Comparison of ENCODE assay signal across 8 cellular contexts in genomic region chr1:217089239-217090014, GRCh38.
DNase-seq lines count a peak whose midpoint lies in the region; ATAC-seq and TF ChIP-seq lines count a peak whose summit lies in the region.

No MANE protein-coding gene starts in this region.

- H3K79me2 ChIP-seq in SK-N-SH (ENCODE audit: insufficient read depth): no peaks in the 10 kb centered on the region

- no peak overlapping the region for H2BK15ac ChIP-seq in IMR-90 (ENCODE audit: low read depth, low read length)

- no peak for TF ChIP-seq POLR2A in IMR-90 (IDR thresholded peaks at IDR 0.05; ENCODE audit: low read depth, low read length)

- H2AK9ac ChIP-seq in IMR-90 (replicated peaks; ENCODE audit: low read depth, low read length, poor library complexity): no peak overlapping the region

- H2BK5ac ChIP-seq in IMR-90 (ENCODE audit: low read depth, low read length, poor library complexity, severe bottlenecking): peak overlapping the region; percentile 55

- dilution Hi-C loops in IMR-90 (cut with HindIII; ENCODE audit: low sequenced_read_pairs, unreplicated experiment): no loop called here

- no peak overlapping the region for H3K4me3 Mint-ChIP-seq in activated naive CD4-positive, alpha-beta T cell treated with anti-CD3 and anti-CD28 coated beads, Interleukin-2, amount 10 ng/mL, durations not matched to agents 7 days and 5 days

- peak overlapping the region; percentile 37; the same call in 1 of the 2 replicates for H3K4ac ChIP-seq in IMR-90 (ENCODE audit: low read depth, low read length)

- no peaks in the 10 kb centered on the region for H3K9me1 ChIP-seq in IMR-90 (ENCODE audit: insufficient read depth, low read length)

- H3K27me3 ChIP-seq in IMR-90 (ENCODE audit: control insufficient read depth, insufficient read depth, low read length): no peaks in the 10 kb centered on the region
- H3K27me3 ChIP-seq in SK-N-SH (ENCODE audit: insufficient read depth): no peaks in the 10 kb centered on the region
- H3K27me3 ChIP-seq in cardiac muscle cell: no peaks in the 10 kb centered on the region

- WGBS in IMR-90 (ENCODE audit: extremely low coverage in 2 of 2, insufficient read length in 1 of 2), 2 experiments: 1% methylated on average over 12 of the region's 40 CpGs; no CpG with 5 or more reads in 1 of the 2 experiments
- 4% methylated on average over 14 of the region's 40 CpGs for WGBS in SK-N-SH (ENCODE audit: low lambda C conversion rate)

- DNase-seq in IMR-90 (peak; percentile 61), SK-N-SH (peak; percentile 82), cardiac muscle cell (ENCODE audit: low read depth in 1 of 2, low spot score in 1 of 2) (peak; percentile 78 to 84), pons (ENCODE audit: low spot score) (peak; percentile 72)
- no peak for DNase-seq in stimulated activated CD8-positive, alpha-beta memory T cell treated with anti-CD3 and anti-CD28 coated beads, Interleukin-4, amount 100 ng/mL, for 48 hours
- no peak for DNase-seq in activated naive CD4-positive, alpha-beta T cell treated with anti-CD3 and anti-CD28 coated beads, Interleukin-2, amount 10 ng/mL, durations not matched to agents 7 days and 5 days

- CTCF ChIA-PET in IMR-90 (lab: Yijun Ruan, JAX): no interaction called here
- CTCF ChIA-PET in SK-N-SH (lab: Yijun Ruan, JAX): no interaction called here
- CTCF ChIA-PET in activated naive CD4-positive, alpha-beta T cell treated with anti-CD3 and anti-CD28 coated beads, Interleukin-2, amount 10 ng/mL, durations not matched to agents 7 days and 5 days (lab: Charles Lee): no interaction called here

- no peaks in the 10 kb centered on the region for H3K9me3 Mint-ChIP-seq in activated naive CD4-positive, alpha-beta T cell treated with anti-CD3 and anti-CD28 coated beads, Interleukin-2, amount 10 ng/mL, durations not matched to agents 7 days and 5 days

- H3K14ac ChIP-seq in IMR-90 (replicated peaks; ENCODE audit: low read depth, low read length): 0 out of 2 replicates have a peak overlapping the region, but pooled peaks have one; percentile 36

- H3K18ac ChIP-seq in IMR-90 (ENCODE audit: low read depth, low read length): no peak overlapping the region; the same call in 1 of the 2 replicates

- H3K36me3 ChIP-seq in IMR-90 (ENCODE audit: control insufficient read depth, insufficient read depth, low read length) (no peaks in the 10 kb centered on the region), SK-N-SH (replicated peaks in 1 of 2; ENCODE audit: control insufficient read depth in 1 of 2, insufficient read depth in 2 of 2, low read length in 1 of 2) (no peaks in the 10 kb centered on the region), cardiac muscle cell (no peaks in the 10 kb centered on the region)

- H3K9ac ChIP-seq in IMR-90 (ENCODE audit: low read depth, low read length) (no peak overlapping the region), SK-N-SH (peak overlapping the region; percentile 76; the same call in 1 of the 2 replicates)

- H3K4me1 ChIP-seq in IMR-90 (ENCODE audit: control insufficient read depth, insufficient read depth, low read length): peaks cover 4% of the 10 kb centered on the region; the same call in 1 of the 2 replicates
- peaks cover 0 to 13% of the 10 kb centered on the region in 2 experiments; a peak in 2 of 4 replicates for H3K4me1 ChIP-seq in SK-N-SH (ENCODE audit: control insufficient read depth in 1 of 2, insufficient read depth in 2 of 2, low read depth in 1 of 2, low read length in 1 of 2)
- H3K4me1 ChIP-seq in cardiac muscle cell (ENCODE audit: low read depth): peaks cover 32% of the 10 kb centered on the region

- H3K4me2 ChIP-seq in IMR-90 (ENCODE audit: low read depth, low read length): peak overlapping the region; percentile 81
- H3K4me2 ChIP-seq in SK-N-SH: peak overlapping the region; percentile 80

- peaks cover 26% of the 10 kb centered on the region for H3K27me3 Mint-ChIP-seq in activated naive CD4-positive, alpha-beta T cell treated with anti-CD3 and anti-CD28 coated beads, Interleukin-2, amount 10 ng/mL, durations not matched to agents 7 days and 5 days

- peak overlapping the region; percentile 55 to 58; a peak in 2 of 4 replicates for H4K8ac ChIP-seq in IMR-90 (ENCODE audit: low read depth in 2 of 2, low read length in 2 of 2)

- H3K27ac Mint-ChIP-seq in activated naive CD4-positive, alpha-beta T cell treated with anti-CD3 and anti-CD28 coated beads, Interleukin-2, amount 10 ng/mL, durations not matched to agents 7 days and 5 days: no peak overlapping the region

- peak; percentile 84 for ATAC-seq in IMR-90 (ENCODE audit: low read depth)
- ATAC-seq in HG03196 (IDR thresholded peaks at IDR 0.05; ENCODE audit: unreplicated experiment): no peak
- ATAC-seq in GM21515 (IDR thresholded peaks at IDR 0.05; ENCODE audit: unreplicated experiment): no peak

- no peak overlapping the region for H4K5ac ChIP-seq in IMR-90 (ENCODE audit: low read depth, low read length)

- no peak overlapping the region for H2AK5ac ChIP-seq in IMR-90 (ENCODE audit: low read depth, low read length)

- peaks cover 2% of the 10 kb centered on the region for H3K4me1 Mint-ChIP-seq in activated naive CD4-positive, alpha-beta T cell treated with anti-CD3 and anti-CD28 coated beads, Interleukin-2, amount 10 ng/mL, durations not matched to agents 7 days and 5 days

- POLR2A ChIA-PET in IMR-90 (lab: Charles Lee; ENCODE audit: unreplicated experiment): no interaction called here
- POLR2A ChIA-PET in SK-N-SH (lab: Yijun Ruan, JAX): no interaction called here

- intact Hi-C loops in IMR-90 (cut with micrococcal nuclease): loop anchor here (5.0 kb wide), 1 partner anchor 337 kb away; no protein-coding TSS in a partner anchor

- TF ChIP-seq RAD21 in IMR-90 (IDR thresholded peaks at IDR 0.05; ENCODE audit: low read length) (no peak), SK-N-SH (IDR thresholded peaks at IDR 0.05; ENCODE audit: low read length) (no peak; the same call in 1 of the 2 replicates)

- H3K4me3 ChIP-seq in IMR-90 (ENCODE audit: insufficient read depth, low read depth, low read length) (peak overlapping the region; percentile 30), SK-N-SH (ENCODE audit: low read depth in 2 of 2, low read length in 1 of 2) (peak overlapping the region; percentile 64 to 69), cardiac muscle cell (peak overlapping the region; percentile 50)

- TF ChIP-seq EP300 in SK-N-SH (IDR thresholded peaks at IDR 0.05; ENCODE audit: borderline replicate concordance in 1 of 2, low read depth in 1 of 2, low read length in 1 of 2): no peak; a peak in 1 of 4 replicates

- H2AFZ ChIP-seq in IMR-90 (replicated peaks; ENCODE audit: low read length, poor library complexity): peak overlapping the region; percentile 86
- H2AFZ ChIP-seq in SK-N-SH (ENCODE audit: low read depth): peak overlapping the region; percentile 90

- 0 out of 2 replicates have a peak overlapping the region, but pooled peaks have one; percentile 67 for H3K23ac ChIP-seq in IMR-90 (ENCODE audit: low read depth, low read length)

- no peaks in the 10 kb centered on the region for H3K9me3 ChIP-seq in IMR-90 (ENCODE audit: control insufficient read depth, insufficient read depth, low read length)
- H3K9me3 ChIP-seq in SK-N-SH: no peaks in the 10 kb centered on the region
- no peaks in the 10 kb centered on the region for H3K9me3 ChIP-seq in cardiac muscle cell (ENCODE audit: low read depth)

- H3K9me2 ChIP-seq in SK-N-SH: no peaks in the 10 kb centered on the region

- H3K79me1 ChIP-seq in IMR-90 (ENCODE audit: low read depth in 1 of 2, low read length in 2 of 2): no peaks in the 10 kb centered on the region

- peak overlapping the region; percentile 32 for H2BK20ac ChIP-seq in IMR-90 (ENCODE audit: low read depth, low read length)

- H4K91ac ChIP-seq in IMR-90 (ENCODE audit: insufficient read depth, low read depth, low read length): peak overlapping the region; percentile 11; the same call in 1 of the 2 replicates

- H3K56ac ChIP-seq in IMR-90 (ENCODE audit: extremely low read depth, insufficient read depth, low read length): no peak overlapping the region; the same call in 1 of the 2 replicates

- no TSS peak for BruUV-seq in IMR-90 (replicated peaks; lab: Mats Ljungman, UMichigan)

- peak overlapping the region; percentile 68 for H2BK120ac ChIP-seq in IMR-90 (ENCODE audit: low read depth, low read length)

- H3F3A ChIP-seq in SK-N-SH (replicated peaks; ENCODE audit: insufficient read depth): peaks cover 6% of the 10 kb centered on the region

- TF ChIP-seq CTCF in IMR-90 (conservative IDR thresholded peaks at IDR 0.05; ENCODE audit: low read depth, low read length): no peak
- no peak for TF ChIP-seq CTCF in SK-N-SH (IDR thresholded peaks at IDR 0.05)
- TF ChIP-seq CTCF in cardiac muscle cell (IDR thresholded peaks at IDR 0.05; ENCODE audit: low read depth, low read length): no peak

- H4K20me1 ChIP-seq in IMR-90 (ENCODE audit: insufficient read depth, low read length) (no peaks in the 10 kb centered on the region), SK-N-SH (ENCODE audit: insufficient read depth) (no peaks in the 10 kb centered on the region)

- in situ Hi-C loops in IMR-90 (cut with MboI; ENCODE audit: low sequenced_read_pairs): no loop called here

- H3K27ac ChIP-seq in IMR-90 (ENCODE audit: insufficient read depth, low read length): no peak overlapping the region
- H3K27ac ChIP-seq in SK-N-SH (ENCODE audit: low read depth in 2 of 2, low read length in 1 of 2): peak overlapping the region in 1 of 2 experiments; percentile 82; a peak in 2 of 4 replicates
- peak overlapping the region; percentile 97 for H3K27ac ChIP-seq in cardiac muscle cell

- H3K36me3 Mint-ChIP-seq in activated naive CD4-positive, alpha-beta T cell treated with anti-CD3 and anti-CD28 coated beads, Interleukin-2, amount 10 ng/mL, durations not matched to agents 7 days and 5 days: no peaks in the 10 kb centered on the region

TF ChIP-seq in IMR-90, 13 proteins besides CTCF, POLR2A, EP300 and RAD21 (continues in another document):
- TF ChIP-seq ELK1 (IDR thresholded peaks at IDR 0.05; ENCODE audit: borderline replicate concordance, low read depth, low read length): no peak

TF ChIP-seq in SK-N-SH, 30 proteins besides CTCF, POLR2A, EP300 and RAD21 (continues in another document):
- peak; percentile 71 for TF ChIP-seq MXI1 (IDR thresholded peaks at IDR 0.05; ENCODE audit: low read depth, low read length)
- peak; percentile 50; the same call in 1 of the 2 replicates for TF ChIP-seq POLR2AphosphoS5 (IDR thresholded peaks at IDR 0.05; ENCODE audit: low read depth, low read length)
- TF ChIP-seq SIN3A (IDR thresholded peaks at IDR 0.05; ENCODE audit: borderline replicate concordance, low read depth, low read length): peak; percentile 30; the same call in 1 of the 2 replicates
- no peak for TF ChIP-seq JUND (IDR thresholded peaks at IDR 0.05)
- TF ChIP-seq RFX5 (IDR thresholded peaks at IDR 0.05; ENCODE audit: low read length): no peak
- TF ChIP-seq TCF12 (IDR thresholded peaks at IDR 0.05): peak; percentile 4; the same call in 1 of the 2 replicates
- TF ChIP-seq NRF1 (IDR thresholded peaks at IDR 0.05; ENCODE audit: low read depth, low read length): no peak
- TF ChIP-seq FOXM1 (IDR thresholded peaks at IDR 0.05; ENCODE audit: low read depth): no peak
- TF ChIP-seq RCOR1 (IDR thresholded peaks at IDR 0.05; ENCODE audit: low read length): no peak

Comparison
In these comparisons a context has a peak if more than half of its experiments do, and no peak if none do; other contexts are left out.
1. DNase-seq: peak in IMR-90 (single experiment), SK-N-SH (single experiment), cardiac muscle cell (2 of 2) and pons (single experiment); none in stimulated activated CD8-positive, alpha-beta memory T cell treated with anti-CD3 and anti-CD28 coated beads, Interleukin-4, amount 100 ng/mL, for 48 hours (single experiment) and activated naive CD4-positive, alpha-beta T cell treated with anti-CD3 and anti-CD28 coated beads, Interleukin-2, amount 10 ng/mL, durations not matched to agents 7 days and 5 days (single experiment).
2. Peak in every context shown above with its lines, with median percentiles within 50 percentile points of each other: H3K4me3 ChIP-seq.